In genomic region chr16:15643453-15644305, GRCh38 we compare ENCODE assay signal across 8 cellular contexts. TPM values are rescaled to one million over a fixed set of nuclear protein-coding genes. Genes with fewer than 3 reads are reported as not detected.
A peak's percentile ranks its signal among the peaks of the same experiment; 100 is the strongest.
DNase-seq lines count a peak whose midpoint lies in the region; ATAC-seq, FAIRE-seq and TF ChIP-seq lines count a peak whose summit lies in the region.

No MANE protein-coding gene starts in this region.

- no peak for TF ChIP-seq POLR2A in H54 (IDR thresholded peaks at IDR 0.05; ENCODE audit: low read depth, low read length)
- no peak for TF ChIP-seq POLR2A in endothelial cell of umbilical vein (IDR thresholded peaks at IDR 0.05; ENCODE audit: low read depth, low read length)
- no peak for TF ChIP-seq POLR2A in vagina (IDR thresholded peaks at IDR 0.05)

- BruUV-seq in endothelial cell of umbilical vein (replicated peaks; lab: Mats Ljungman, UMichigan) = TSS peak; percentile 88

- H3K79me2 ChIP-seq in endothelial cell of umbilical vein (ENCODE audit: control insufficient read depth, insufficient read depth, low read length) = peaks cover 27% of the 10 kb centered on the region

- POLR2A ChIA-PET in CD4-positive, alpha-beta T cell (lab: Charles Lee) = interaction anchor here (0.7 to 3.7 kb wide), 16 partner anchors 7 to 245 kb away, joined by 3 to 48 read pairs (median 8); partner anchors contain the start of gene CEP20
- POLR2A ChIA-PET in endothelial cell of umbilical vein (lab: Charles Lee) = interaction anchor here (0.6 kb wide), 1 partner anchor 29 kb away, joined by 3 read pairs; no protein-coding TSS in a partner anchor

- H3K4me3 ChIP-seq in endothelial cell of umbilical vein (replicated peaks in 1 of 3; ENCODE audit: insufficient read depth in 1 of 3, low read depth in 1 of 3, low read length in 3 of 3) = peak overlapping the region; percentile 61 to 98 (median 86)
- peak overlapping the region; percentile 100 for H3K4me3 ChIP-seq in mononuclear cell (ENCODE audit: low read length)
- H3K4me3 ChIP-seq in vagina = peak overlapping the region; percentile 67 to 82

- FAIRE-seq in H54 (lab: Jason Lieb, UNC) (peak; percentile 73), endothelial cell of umbilical vein (lab: Jason Lieb, UNC) (peak; percentile 80)

- H3K4me1 Mint-ChIP-seq in CD4-positive, alpha-beta T cell (ENCODE audit: low read depth) = peaks cover 47% of the 10 kb centered on the region

- no peaks in the 10 kb centered on the region for H4K20me1 ChIP-seq in endothelial cell of umbilical vein (replicated peaks; ENCODE audit: control insufficient read depth, extremely low read depth, insufficient read depth, low read length)

- H3K36me3 Mint-ChIP-seq in CD4-positive, alpha-beta T cell (ENCODE audit: low read depth) = peaks cover 37% of the 10 kb centered on the region

- DNase-seq in CD4-positive, alpha-beta T cell = peak in 3 of 10 experiments; percentile 12 to 22 (median 15)
- DNase-seq in H54 (ENCODE audit: insufficient read length, low spot score) (peak; percentile 26), NCI-H2227 treated with DMSO at 0.1 percent for 48 hours (lab: John Stamatoyannopoulos, UW) (peak; percentile 82), endothelial cell of umbilical vein (ENCODE audit: low read depth, low spot score) (peak; percentile 73), vagina (ENCODE audit: extremely low spot score in 2 of 2) (no peak), iPS-NIHi7 (ENCODE audit: extremely low spot score) (no peak)
- DNase-seq in activated CD4-positive, alpha-beta T cell treated with anti-CD3 and anti-CD28 coated beads for 48 hours = peak; percentile 28

- peak; percentile 56 for TF ChIP-seq CTCF in CD4-positive, alpha-beta T cell (IDR thresholded peaks at IDR 0.05)
- TF ChIP-seq CTCF in endothelial cell of umbilical vein (IDR thresholded peaks at IDR 0.05; ENCODE audit: extremely low read depth in 1 of 2, insufficient read depth in 1 of 2, low read depth in 1 of 2, low read length in 2 of 2) = peak; percentile 32 to 42
- peak in 1 of 3 experiments; percentile 38 for TF ChIP-seq CTCF in vagina (IDR thresholded peaks at IDR 0.05)

- no peaks in the 10 kb centered on the region for H3K27me3 ChIP-seq in CD4-positive, alpha-beta T cell (ENCODE audit: control insufficient read depth, insufficient read depth, low read length)
- peaks cover 0 to 2% of the 10 kb centered on the region in 2 experiments for H3K27me3 ChIP-seq in endothelial cell of umbilical vein (ENCODE audit: control insufficient read depth in 2 of 2, insufficient read depth in 2 of 2, low read length in 2 of 2)
- H3K27me3 ChIP-seq in mononuclear cell (ENCODE audit: insufficient read depth, low read length) = no peaks in the 10 kb centered on the region
- no peaks in the 10 kb centered on the region for H3K27me3 ChIP-seq in vagina

- peak overlapping the region; percentile 100 for H3K9ac ChIP-seq in endothelial cell of umbilical vein (replicated peaks; ENCODE audit: extremely low read depth, insufficient read depth, low read length)

- H3K9me3 ChIP-seq in CD4-positive, alpha-beta T cell (ENCODE audit: control insufficient read depth, low read length) = no peaks in the 10 kb centered on the region
- H3K9me3 ChIP-seq in endothelial cell of umbilical vein (replicated peaks; ENCODE audit: control insufficient read depth, insufficient read depth, low read length) (no peaks in the 10 kb centered on the region), mononuclear cell (ENCODE audit: low read depth, low read length) (no peaks in the 10 kb centered on the region), vagina (no peaks in the 10 kb centered on the region)

- H3K36me3 ChIP-seq in endothelial cell of umbilical vein (ENCODE audit: control insufficient read depth in 2 of 2, extremely low read depth in 1 of 2, insufficient read depth in 2 of 2, low read length in 2 of 2) (peaks cover 2 to 3% of the 10 kb centered on the region in 2 experiments), vagina (peaks cover 0 to 5% of the 10 kb centered on the region in 2 donors)

- peak overlapping the region; percentile 96 for H3K4me3 Mint-ChIP-seq in CD4-positive, alpha-beta T cell

- H3K27me3 Mint-ChIP-seq in CD4-positive, alpha-beta T cell = no peaks in the 10 kb centered on the region

- H3K4me1 ChIP-seq in endothelial cell of umbilical vein (ENCODE audit: control insufficient read depth, extremely low read depth, insufficient read depth, low read length) (peaks cover 18% of the 10 kb centered on the region), mononuclear cell (ENCODE audit: insufficient read depth, low read length) (peaks cover 43% of the 10 kb centered on the region), vagina (peaks cover 30% of the 10 kb centered on the region)

- peak; percentile 37 for ATAC-seq in CD4-positive, alpha-beta T cell (ENCODE audit: poor library complexity)

- intact Hi-C loops in CD4-positive, alpha-beta T cell (cut with DNase I, micrococcal nuclease) = loop anchor here (1.0 to 10.0 kb wide), 10 partner anchors 8 to 1009 kb away; partner anchors contain the start of genes BFAR (in 1 of the 2), CEP20 (in 1 of the 2) and PARN (in 1 of the 2)
- intact Hi-C loops in endothelial cell of umbilical vein (cut with micrococcal nuclease) (loop anchor here (1.0 to 5.0 kb wide), 7 partner anchors 29 to 216 kb away; no protein-coding TSS in a partner anchor), vagina (cut with DNase I) (no loop called here)

- CTCF ChIA-PET in CD4-positive, alpha-beta T cell (lab: Charles Lee) = interaction anchor here (1.2 to 3.2 kb wide), 10 partner anchors 9 to 217 kb away, joined by 5 to 20 read pairs (median 11); no protein-coding TSS in a partner anchor
- CTCF ChIA-PET in endothelial cell of umbilical vein (lab: Charles Lee) = interaction anchor here (0.8 to 3.0 kb wide), 14 partner anchors 9 to 216 kb away, joined by 3 to 18 read pairs (median 4); no protein-coding TSS in a partner anchor

- peak overlapping the region; percentile 84 for H2AFZ ChIP-seq in endothelial cell of umbilical vein (ENCODE audit: low read depth, low read length)

- H3K9me3 Mint-ChIP-seq in CD4-positive, alpha-beta T cell = no peaks in the 10 kb centered on the region

- H3K27ac ChIP-seq in CD4-positive, alpha-beta T cell (ENCODE audit: low read depth, low read length) = peak overlapping the region; percentile 96
- H3K27ac ChIP-seq in endothelial cell of umbilical vein (ENCODE audit: insufficient read depth, low read depth, low read length) = peak overlapping the region; percentile 99
- H3K27ac ChIP-seq in vagina = peak overlapping the region; percentile 99

- H3K9me1 ChIP-seq in endothelial cell of umbilical vein (replicated peaks; ENCODE audit: control insufficient read depth, extremely low read depth, insufficient read depth, low read length) = no peaks in the 10 kb centered on the region

- H3K4me2 ChIP-seq in endothelial cell of umbilical vein (ENCODE audit: insufficient read depth, low read length) = peak overlapping the region; percentile 94

- peak overlapping the region; percentile 98 for H3K27ac Mint-ChIP-seq in CD4-positive, alpha-beta T cell

- dilution Hi-C loops in endothelial cell of umbilical vein (cut with MboI; ENCODE audit: extremely low pct_ligation_motif_present, low sequenced_read_pairs) = no loop called here

TF ChIP-seq in endothelial cell of umbilical vein, 7 proteins besides CTCF, POLR2A, EP300 and RAD21:
- TF ChIP-seq GATA2 (IDR thresholded peaks at IDR 0.05; ENCODE audit: insufficient read depth, insufficient read length, low read depth, low read length) (no peak), MAX (IDR thresholded peaks at IDR 0.05; ENCODE audit: insufficient read depth, insufficient read length) (no peak), FOS (IDR thresholded peaks at IDR 0.05; ENCODE audit: borderline replicate concordance, insufficient read depth, low read length) (no peak), MYC (IDR thresholded peaks at IDR 0.05; ENCODE audit: low read depth, low read length) (no peak), EZH2 (IDR thresholded peaks at IDR 0.05; ENCODE audit: borderline replicate concordance, low read depth, low read length, severe bottlenecking) (no peak), JUN (IDR thresholded peaks at IDR 0.05; ENCODE audit: borderline replicate concordance, insufficient read depth, insufficient read length, low read depth) (no peak), POLR2AphosphoS5 (IDR thresholded peaks at IDR 0.05; ENCODE audit: insufficient read depth, low read depth, low read length) (no peak)
TF ChIP-seq in endothelial cell of umbilical vein: peak in this region for 0.

RNA-seq across cellular contexts. Expression of gene MARF1, which starts 0.7 kb away (rescaled TPM):
- 100 to 1,000 TPM; 156 to 157 TPM for total RNA-seq in CD4-positive, alpha-beta T cell
- total RNA-seq in endothelial cell of umbilical vein (54.3 and 58.5 TPM in 2 replicates), mononuclear cell (60.8 TPM), vagina (39.0 TPM)
- polyA plus RNA-seq in endothelial cell of umbilical vein = 11.5 and 14.6 TPM in 2 replicates
- polyA plus RNA-seq in endothelial cell of umbilical vein (2011; cell fraction: cytosol; rRNA removed) = 13.7 and 14.1 TPM in 2 replicates
- polyA plus RNA-seq in endothelial cell of umbilical vein (2011; cell fraction: nucleus; rRNA removed) = 59.8 and 76.4 TPM in 2 replicates
- polyA plus RNA-seq in endothelial cell of umbilical vein (2012) = 19.2 and 26.2 TPM in 2 replicates
- polyA minus RNA-seq in endothelial cell of umbilical vein = 64.0 and 70.4 TPM in 2 replicates
- 12.7 TPM for polyA minus RNA-seq in endothelial cell of umbilical vein (2011; cell fraction: cytosol; rRNA and poly(A)+ RNA removed)
- polyA minus RNA-seq in endothelial cell of umbilical vein (2011; cell fraction: nucleus; rRNA and poly(A)+ RNA removed) = 48.0 and 72.1 TPM in 2 replicates

RNA-seq across cellular contexts. Expression of gene NDE1, which starts 6.4 kb away (rescaled TPM):
- total RNA-seq in CD4-positive, alpha-beta T cell = 100 to 1,000 TPM in 1 of 2 experiments, 10 to 100 TPM in 1; 96.6 to 106 TPM
- total RNA-seq in endothelial cell of umbilical vein = 89.1 and 90.2 TPM in 2 replicates
- polyA plus RNA-seq in endothelial cell of umbilical vein = 26.3 and 28.0 TPM in 2 replicates
- polyA plus RNA-seq in endothelial cell of umbilical vein (2011; cell fraction: cytosol; rRNA removed) = 48.8 and 53.7 TPM in 2 replicates
- polyA plus RNA-seq in endothelial cell of umbilical vein (2011; cell fraction: nucleus; rRNA removed) = 39.1 and 46.3 TPM in 2 replicates
- polyA plus RNA-seq in endothelial cell of umbilical vein (2012) = 34.0 and 40.2 TPM in 2 replicates
- polyA minus RNA-seq in endothelial cell of umbilical vein = 32.1 and 40.4 TPM in 2 replicates
- polyA minus RNA-seq in endothelial cell of umbilical vein (2011; cell fraction: cytosol; rRNA and poly(A)+ RNA removed) = 38.9 TPM
- 20.3 and 27.6 TPM in 2 replicates for polyA minus RNA-seq in endothelial cell of umbilical vein (2011; cell fraction: nucleus; rRNA and poly(A)+ RNA removed)
- total RNA-seq in mononuclear cell = 87.3 TPM
- total RNA-seq in vagina = 55.0 TPM

Comparison
In these comparisons a context has a peak if more than half of its experiments do, and no peak if none do; other contexts are left out.
1. DNase-seq: peak in H54 (single experiment), NCI-H2227 treated with DMSO at 0.1 percent for 48 hours (single experiment), activated CD4-positive, alpha-beta T cell treated with anti-CD3 and anti-CD28 coated beads for 48 hours (single experiment) and endothelial cell of umbilical vein (single experiment); none in vagina (0 of 2) and iPS-NIHi7 (single experiment).
2. Peak in every context shown above with its lines, with median percentiles within 50 percentile points of each other: H3K27ac ChIP-seq and H3K4me3 ChIP-seq.